Comparison of ENCODE assay signal across 8 cellular contexts in genomic region chr5:893137-893506, GRCh38. TPM values are rescaled to one million over a fixed set of nuclear protein-coding genes. Genes with fewer than 3 reads are reported as not detected.
A peak's percentile ranks its signal among the peaks of the same experiment; 100 is the strongest.
DNase-seq lines count a peak whose midpoint lies in the region; ATAC-seq, FAIRE-seq and TF ChIP-seq lines count a peak whose summit lies in the region.

No MANE protein-coding gene starts in this region.

- peaks cover 36% of the 10 kb centered on the region for H3K4me1 Mint-ChIP-seq in activated CD8-positive, alpha-beta memory T cell treated with anti-CD3 and anti-CD28 coated beads, Interleukin-2, amount 10 ng/mL, durations not matched to agents 7 days and 5 days

- peak overlapping the region; percentile 99 for H3K4me2 ChIP-seq in K562 (ENCODE audit: insufficient read depth, low read length)

- no peak for TF ChIP-seq RAD21 in K562 (CRISPR knock-in tag; conservative IDR thresholded peaks at IDR 0.05 in 1 of 2, IDR thresholded peaks at IDR 0.05 in 1 of 2)

- CTCF ChIA-PET in activated CD8-positive, alpha-beta memory T cell treated with anti-CD3 and anti-CD28 coated beads, Interleukin-2, amount 10 ng/mL, durations not matched to agents 7 days and 5 days (lab: Charles Lee): interaction anchor here (0.9 to 2.1 kb wide), 8 partner anchors 8 to 587 kb away, joined by 3 to 9 read pairs (median 4); no protein-coding TSS in a partner anchor
- CTCF ChIA-PET in K562 (lab: Yijun Ruan, JAX; ENCODE audit: low intra/inter-chr PET ratio): interaction anchor here (0.6 kb wide), 1 partner anchor 274 kb away, joined by 3 read pairs; no protein-coding TSS in a partner anchor

- peaks cover 42% of the 10 kb centered on the region for H3K36me3 Mint-ChIP-seq in activated CD8-positive, alpha-beta memory T cell treated with anti-CD3 and anti-CD28 coated beads, Interleukin-2, amount 10 ng/mL, durations not matched to agents 7 days and 5 days

- no peak for FAIRE-seq in K562 (lab: Jason Lieb, UNC)

- TF ChIP-seq POLR2A in K562 (conservative IDR thresholded peaks at IDR 0.05): no peak

- H3K9me3 Mint-ChIP-seq in activated CD8-positive, alpha-beta memory T cell treated with anti-CD3 and anti-CD28 coated beads, Interleukin-2, amount 10 ng/mL, durations not matched to agents 7 days and 5 days (ENCODE audit: low read depth): no peaks in the 10 kb centered on the region

- ATAC-seq in activated CD8-positive, alpha-beta memory T cell treated with anti-CD3 and anti-CD28 coated beads, Interleukin-2, amount 10 ng/mL, durations not matched to agents 7 days and 5 days: peak; percentile 31
- ATAC-seq in HG03460 (IDR thresholded peaks at IDR 0.05; ENCODE audit: unreplicated experiment) (peak; percentile 17), K562 (peak; percentile 26), GM19324 (IDR thresholded peaks at IDR 0.05; ENCODE audit: low FRiP score, unreplicated experiment) (no peak)

- no TSS peak for BruUV-seq in K562 (replicated peaks; lab: Mats Ljungman, UMichigan)

- no peak for TF ChIP-seq EP300 in K562 (IDR thresholded peaks at IDR 0.05; ENCODE audit: low read length)

- no peaks in the 10 kb centered on the region for H3K9me1 ChIP-seq in K562 (ENCODE audit: control insufficient read depth, insufficient read depth, low read length)

- POLR2A ChIA-PET in K562 (lab: Yijun Ruan, JAX): interaction anchor here (0.6 to 1.6 kb wide), 9 partner anchors 7 to 462 kb away, joined by 3 to 4 read pairs (median 4); no protein-coding TSS in a partner anchor

- in situ Hi-C loops in K562 (cut with MboI): no loop called here

- DNase-seq in activated CD8-positive, alpha-beta memory T cell treated with anti-CD3 and anti-CD28 coated beads, Interleukin-2, amount 10 ng/mL, durations not matched to agents 7 days and 5 days: peak; percentile 44
- no peak for DNase-seq in activated CD8-positive, alpha-beta memory T cell treated with anti-CD3 and anti-CD28 coated beads for 24 hours
- DNase-seq in K562 (ENCODE audit: extremely low read depth in 1 of 4, low spot score in 3 of 4) (peak in 2 of 4 experiments; percentile 20 to 53), epidermal melanocyte (ENCODE audit: insufficient read length, low spot score) (no peak)
- no peak for DNase-seq in stimulated activated CD4-positive, alpha-beta T cell treated with anti-CD3 and anti-CD28 coated beads, Interleukin-4, amount 100 ng/mL, for 1 hour

- H3K9ac ChIP-seq in K562 (ENCODE audit: insufficient read depth in 1 of 2, low read depth in 2 of 2, low read length in 2 of 2): peak overlapping the region; percentile 92 to 100
- no peak overlapping the region for H3K9ac ChIP-seq in muscle layer of colon (ENCODE audit: low read length)

- under 1% methylated on average over 14 of the region's 31 CpGs for WGBS in K562 (ENCODE audit: insufficient coverage, low coverage, missing lambda C conversion rate)

- H3K36me3 ChIP-seq in K562 (ENCODE audit: control insufficient read depth, insufficient read depth, low read length) (peaks cover 72% of the 10 kb centered on the region), muscle layer of colon (ENCODE audit: insufficient read depth, low read length) (peaks cover 22% of the 10 kb centered on the region)

- H3K4me3 ChIP-seq in K562 (peak overlapping the region; percentile 71), muscle layer of colon (ENCODE audit: low read depth in 1 of 2, low read length in 2 of 2) (peak overlapping the region; percentile 75 to 87)

- no peaks in the 10 kb centered on the region for H3K9me3 ChIP-seq in K562 (replicated peaks; ENCODE audit: control insufficient read depth, insufficient read depth, low read depth, low read length)
- H3K9me3 ChIP-seq in muscle layer of colon (ENCODE audit: low read length): no peaks in the 10 kb centered on the region

- no peak for TF ChIP-seq CTCF in K562 (IDR thresholded peaks at IDR 0.05 in 2 of 3, conservative IDR thresholded peaks at IDR 0.05 in 1 of 3; ENCODE audit: insufficient read depth in 2 of 3, low read depth in 1 of 3, low read length in 3 of 3)

- intact Hi-C loops in K562 (cut with micrococcal nuclease): loop anchor here (5.0 kb wide), 1 partner anchor 281 kb away; the partner anchor contains the start of gene CEP72

- H3K79me2 ChIP-seq in K562 (ENCODE audit: control insufficient read depth, insufficient read depth, low read length): peaks cover 82% of the 10 kb centered on the region

- H3K4me1 ChIP-seq in K562 (replicated peaks in 1 of 2; ENCODE audit: control insufficient read depth in 2 of 2, insufficient read depth in 2 of 2, low read length in 2 of 2) (peaks cover 20 to 33% of the 10 kb centered on the region in 2 experiments; a peak in 4 of 5 replicates), muscle layer of colon (ENCODE audit: insufficient read depth, low read length) (peaks cover 16% of the 10 kb centered on the region)

- H3K27me3 ChIP-seq in K562 (ENCODE audit: control insufficient read depth in 2 of 2, insufficient read depth in 2 of 2, low read length in 2 of 2) (no peaks in the 10 kb centered on the region), muscle layer of colon (ENCODE audit: control insufficient read depth in 1 of 2, insufficient read depth in 2 of 2, low read length in 2 of 2) (no peaks in the 10 kb centered on the region)

- H3K27ac ChIP-seq in K562 (ENCODE audit: extremely low read depth, low read depth, low read length) (peak overlapping the region; percentile 83), muscle layer of colon (ENCODE audit: low read depth, low read length) (no peak overlapping the region)

- H3K4me3 Mint-ChIP-seq in activated CD8-positive, alpha-beta memory T cell treated with anti-CD3 and anti-CD28 coated beads, Interleukin-2, amount 10 ng/mL, durations not matched to agents 7 days and 5 days: peak overlapping the region; percentile 87

- H4K20me1 ChIP-seq in K562 (replicated peaks; ENCODE audit: control insufficient read depth, insufficient read depth, low read length): peaks cover 14% of the 10 kb centered on the region; the same call in 1 of the 2 replicates

- H3K27me3 Mint-ChIP-seq in activated CD8-positive, alpha-beta memory T cell treated with anti-CD3 and anti-CD28 coated beads, Interleukin-2, amount 10 ng/mL, durations not matched to agents 7 days and 5 days: no peaks in the 10 kb centered on the region

- peak overlapping the region; percentile 87 for H2AFZ ChIP-seq in K562 (ENCODE audit: low read depth, low read length)

- peak overlapping the region; percentile 77 for H3K27ac Mint-ChIP-seq in activated CD8-positive, alpha-beta memory T cell treated with anti-CD3 and anti-CD28 coated beads, Interleukin-2, amount 10 ng/mL, durations not matched to agents 7 days and 5 days

RNA-seq across cellular contexts. Expression of gene TRIP13, which starts 0.4 kb away (rescaled TPM):
- 10 to 100 TPM; 33.0 to 38.8 TPM for total RNA-seq in activated CD8-positive, alpha-beta memory T cell treated with anti-CD3 and anti-CD28 coated beads, Interleukin-2, amount 10 ng/mL, durations not matched to agents 7 days and 5 days
- total RNA-seq in K562 (2011; cell fraction: chromatin; rRNA removed; ENCODE audit: low replicate concordance): 80.8 and 99.7 TPM in 2 replicates
- 42.2 and 50.7 TPM in 2 replicates for total RNA-seq in K562 (2011; cell fraction: nucleolus; rRNA removed)
- total RNA-seq in K562 (2011; cell fraction: nucleoplasm; rRNA removed): 38.0 and 41.1 TPM in 2 replicates
- total RNA-seq in K562 (2014; rRNA removed) (48.2 and 68.7 TPM in 2 replicates), K562 (2014; rRNA removed; fragmentation: Illumina TruSeq; extraction: Trizol) (55.2 and 56.8 TPM in 2 replicates), K562 (2015; rRNA removed; fragmentation: Illumina TruSeq; extraction: Trizol) (45.1 and 50.8 TPM in 2 replicates), K562 (2021) (50.0 and 53.2 TPM in 2 replicates)
- polyA plus RNA-seq in K562 (2011; rRNA removed) (93.2 and 116 TPM in 2 replicates), K562 (2014; fragmentation: Illumina TruSeq; extraction: Trizol) (62.6 and 73.0 TPM in 2 replicates), K562 (2014; fragmentation: Nextera tagmentation; extraction: Ambion mirVana) (10 to 100 TPM; 24.1 to 28.9 TPM), K562 (2014; rRNA removed) (65.2 and 73.4 TPM in 2 replicates)
- 35.6 and 39.2 TPM in 2 replicates for polyA plus RNA-seq in K562 (2011; cell fraction: cytosol; rRNA removed)
- polyA plus RNA-seq in K562 (2011; cell fraction: nucleus; rRNA removed): 107 and 115 TPM in 2 replicates
- 39.7 and 46.2 TPM in 2 replicates for polyA plus RNA-seq in K562 (2012)
- 74.7 and 79.6 TPM in 2 replicates for polyA minus RNA-seq in K562 (2011; rRNA and poly(A)+ RNA removed)
- 37.0 and 47.0 TPM in 2 replicates for polyA minus RNA-seq in K562 (2011; cell fraction: cytosol; rRNA and poly(A)+ RNA removed)
- polyA minus RNA-seq in K562 (2011; cell fraction: nucleus; rRNA and poly(A)+ RNA removed): 20.7 and 35.1 TPM in 2 replicates

RNA-seq across cellular contexts. Expression of gene BRD9, which starts 0.5 kb away (rescaled TPM):
- total RNA-seq in activated CD8-positive, alpha-beta memory T cell treated with anti-CD3 and anti-CD28 coated beads, Interleukin-2, amount 10 ng/mL, durations not matched to agents 7 days and 5 days: 10 to 100 TPM; 58.6 to 64.7 TPM
- total RNA-seq in K562 (2011; cell fraction: chromatin; rRNA removed; ENCODE audit: low replicate concordance): 217 and 274 TPM in 2 replicates
- total RNA-seq in K562 (2011; cell fraction: nucleolus; rRNA removed): 94.6 and 102 TPM in 2 replicates
- 114 and 119 TPM in 2 replicates for total RNA-seq in K562 (2011; cell fraction: nucleoplasm; rRNA removed)
- total RNA-seq in K562 (2014; rRNA removed) (52.8 and 58.5 TPM in 2 replicates), K562 (2014; rRNA removed; fragmentation: Illumina TruSeq; extraction: Trizol) (37.9 and 39.5 TPM in 2 replicates), K562 (2015; rRNA removed; fragmentation: Illumina TruSeq; extraction: Trizol) (43.1 and 44.9 TPM in 2 replicates), K562 (2021) (62.3 and 68.7 TPM in 2 replicates)
- polyA plus RNA-seq in K562 (2011; rRNA removed) (17.3 and 18.0 TPM in 2 replicates), K562 (2014; fragmentation: Illumina TruSeq; extraction: Trizol) (49.7 and 54.7 TPM in 2 replicates), K562 (2014; fragmentation: Nextera tagmentation; extraction: Ambion mirVana) (1 to 10 TPM; 2.4 to 3.7 TPM), K562 (2014; rRNA removed) (51.8 and 56.4 TPM in 2 replicates)
- polyA plus RNA-seq in K562 (2011; cell fraction: cytosol; rRNA removed): 14.1 and 18.3 TPM in 2 replicates
- 96.2 and 143 TPM in 2 replicates for polyA plus RNA-seq in K562 (2011; cell fraction: nucleus; rRNA removed)
- polyA plus RNA-seq in K562 (2012): 36.5 and 41.6 TPM in 2 replicates
- 23.4 and 26.6 TPM in 2 replicates for polyA minus RNA-seq in K562 (2011; rRNA and poly(A)+ RNA removed)
- polyA minus RNA-seq in K562 (2011; cell fraction: cytosol; rRNA and poly(A)+ RNA removed): 16.0 and 18.9 TPM in 2 replicates
- polyA minus RNA-seq in K562 (2011; cell fraction: nucleus; rRNA and poly(A)+ RNA removed): 54.1 and 62.2 TPM in 2 replicates

RNA-seq across cellular contexts. Expression of gene ZDHHC11, which starts 42.3 kb away (rescaled TPM):
- total RNA-seq in activated CD8-positive, alpha-beta memory T cell treated with anti-CD3 and anti-CD28 coated beads, Interleukin-2, amount 10 ng/mL, durations not matched to agents 7 days and 5 days: 10 to 100 TPM in 1 of 2 experiments, 1 to 10 TPM in 1; 9.9 to 10.6 TPM
- total RNA-seq in K562 (2011; cell fraction: chromatin; rRNA removed; ENCODE audit: low replicate concordance): 13.2 and 31.1 TPM in 2 replicates
- 14.7 and 17.7 TPM in 2 replicates for total RNA-seq in K562 (2011; cell fraction: nucleolus; rRNA removed)
- total RNA-seq in K562 (2011; cell fraction: nucleoplasm; rRNA removed): 11.8 and 18.1 TPM in 2 replicates
- total RNA-seq in K562 (2014; rRNA removed): 0.20 and 1.5 TPM in 2 replicates
- total RNA-seq in K562 (2014; rRNA removed; fragmentation: Illumina TruSeq; extraction: Trizol): 0.40 and 0.45 TPM in 2 replicates
- 0.29 and 0.30 TPM in 2 replicates for total RNA-seq in K562 (2015; rRNA removed; fragmentation: Illumina TruSeq; extraction: Trizol)
- total RNA-seq in K562 (2021): 2.2 and 2.3 TPM in 2 replicates
- polyA plus RNA-seq in K562 (2011; rRNA removed): 0.99 and 1.2 TPM in 2 replicates
- polyA plus RNA-seq in K562 (2011; cell fraction: cytosol; rRNA removed): 0.52 and 1.3 TPM in 2 replicates
- 6.0 and 14.9 TPM in 2 replicates for polyA plus RNA-seq in K562 (2011; cell fraction: nucleus; rRNA removed)
- polyA plus RNA-seq in K562 (2012): 1.5 and 6.1 TPM in 2 replicates
- polyA plus RNA-seq in K562 (2014; fragmentation: Illumina TruSeq; extraction: Trizol): 0.52 and 1.4 TPM in 2 replicates
- polyA plus RNA-seq in K562 (2014; fragmentation: Nextera tagmentation; extraction: Ambion mirVana): under 1 TPM; 0.07 to 0.21 TPM
- 0.97 and 1.4 TPM in 2 replicates for polyA plus RNA-seq in K562 (2014; rRNA removed)
- polyA minus RNA-seq in K562 (2011; rRNA and poly(A)+ RNA removed): 0.81 and 1.1 TPM in 2 replicates
- polyA minus RNA-seq in K562 (2011; cell fraction: cytosol; rRNA and poly(A)+ RNA removed): 1.3 and 1.4 TPM in 2 replicates
- 2.3 and 4.4 TPM in 2 replicates for polyA minus RNA-seq in K562 (2011; cell fraction: nucleus; rRNA and poly(A)+ RNA removed)
